In the genomic region with DNA sequence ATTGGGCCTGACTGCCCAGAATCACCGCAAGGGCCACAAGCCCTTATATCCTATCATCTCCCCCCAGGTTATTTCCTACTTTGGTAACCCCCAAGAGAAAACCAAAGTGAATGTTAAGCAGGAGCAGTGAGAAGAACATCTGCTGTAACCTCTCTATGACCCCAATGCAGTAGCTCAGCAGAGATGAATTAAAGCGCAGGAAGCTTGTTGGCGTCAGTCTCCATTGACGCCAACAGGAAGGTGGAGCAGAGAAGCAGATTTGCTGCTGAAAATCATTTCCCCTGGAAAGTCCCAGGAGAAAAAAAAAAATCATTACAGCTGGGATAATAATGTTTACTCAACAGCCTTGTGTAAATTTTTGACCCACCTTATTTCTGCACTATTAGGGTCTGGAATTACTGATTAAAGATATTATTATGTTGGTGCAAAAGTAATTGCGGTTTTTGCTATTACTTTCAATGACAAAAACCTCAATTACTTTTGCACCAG, we compare ENCODE assay signal across 8 cellular contexts. TPM values are rescaled to one million over a fixed set of nuclear protein-coding genes. Genes with fewer than 3 reads are reported as not detected.
DNase-seq lines count a peak whose midpoint lies in the region; ATAC-seq, FAIRE-seq and TF ChIP-seq lines count a peak whose summit lies in the region.

No MANE protein-coding gene starts in this region.

- peak; percentile 23 for FAIRE-seq in kidney (lab: Jason Lieb, UNC)

- no peaks in the 10 kb centered on the region for H3K9me2 ChIP-seq in GM23248 (ENCODE audit: insufficient read depth)

- peak; percentile 68 for ATAC-seq in GM18505 (IDR thresholded peaks at IDR 0.05; ENCODE audit: unreplicated experiment)

- H4K20me1 ChIP-seq in GM23248 (ENCODE audit: insufficient read depth) = no peaks in the 10 kb centered on the region

- no peaks in the 10 kb centered on the region for H3F3A ChIP-seq in GM23248 (ENCODE audit: insufficient read depth)

- H3K9ac ChIP-seq in GM23248 (no peak overlapping the region), kidney (ENCODE audit: low read length in 2 of 2) (no peak overlapping the region)

- 0 out of 2 replicates have a peak, but pooled peaks cover 10% of the 10 kb centered on the region for H3K27me3 ChIP-seq in GM23248 (replicated peaks; ENCODE audit: insufficient read depth)

- DNase-seq in GM23248 (peak; percentile 66), SHP77 treated with DMSO at 0.1 percent for 48 hours (lab: John Stamatoyannopoulos, UW) (peak; percentile 25), kidney (no peak), CD1c-positive myeloid dendritic cell (ENCODE audit: extremely low spot score) (no peak), C1 segment of cervical spinal cord (lab: John Stamatoyannopoulos, UW) (no peak), hepatic stellate cell (ENCODE audit: low spot score) (no peak), substantia nigra (lab: John Stamatoyannopoulos, UW) (no peak)

- no peak overlapping the region for H3K27ac ChIP-seq in GM23248
- H3K27ac ChIP-seq in kidney (ENCODE audit: low read depth in 2 of 2, low read length in 2 of 2) = peak overlapping the region in 1 of 2 donors; percentile 5
- H3K27ac ChIP-seq in substantia nigra (ENCODE audit: low read depth, low read length, poor library complexity, severe bottlenecking) = no peak overlapping the region

- 21 to 22% methylated on average over 5 of the region's 5 CpGs for WGBS in GM23248 (ENCODE audit: low coverage in 1 of 2, low lambda C conversion rate in 2 of 2, missing lambda C conversion rate in 2 of 2), 2 experiments

- H3K36me3 ChIP-seq in GM23248 (ENCODE audit: low read depth) (no peaks in the 10 kb centered on the region), kidney (ENCODE audit: control insufficient read depth in 1 of 2, insufficient read depth in 2 of 2, low read length in 2 of 2) (no peaks in the 10 kb centered on the region)

- H3K4me3 ChIP-seq in GM23248 (no peak overlapping the region), kidney (ENCODE audit: low read length in 2 of 2) (no peak overlapping the region)

- H3K79me2 ChIP-seq in GM23248 (ENCODE audit: insufficient read depth) = no peaks in the 10 kb centered on the region

- intact Hi-C loops in kidney (cut with DNase I) = loop anchor here (5.0 kb wide), 1 partner anchor 102 kb away; no protein-coding TSS in a partner anchor

- H3K4me2 ChIP-seq in GM23248 (ENCODE audit: unreplicated experiment) = peak overlapping the region; percentile 27

- H2AFZ ChIP-seq in GM23248 = no peak overlapping the region

- in situ Hi-C loops in GM23248 (cut with MboI) = loop anchor here (5.0 kb wide), 1 partner anchor 97 kb away; no protein-coding TSS in a partner anchor

- no peak for TF ChIP-seq CTCF in kidney (IDR thresholded peaks at IDR 0.05; ENCODE audit: borderline replicate concordance, extremely low read depth, insufficient read depth)

- H3K4me1 ChIP-seq in GM23248 (ENCODE audit: insufficient read depth) (peaks cover 5% of the 10 kb centered on the region; the same call in 1 of the 2 replicates), kidney (ENCODE audit: control insufficient read depth in 1 of 2, insufficient read depth in 1 of 2, low read depth in 1 of 2, low read length in 2 of 2) (peaks cover 0 to 3% of the 10 kb centered on the region in 2 donors)

- H3K9me3 ChIP-seq in GM23248 (ENCODE audit: low read depth) (no peaks in the 10 kb centered on the region), kidney (ENCODE audit: control insufficient read depth in 1 of 2, low read length in 2 of 2) (peaks cover 0 to 8% of the 10 kb centered on the region in 2 donors)

- TF ChIP-seq POLR2A in GM18505 (IDR thresholded peaks at IDR 0.05; ENCODE audit: borderline replicate concordance, extremely low read depth, insufficient read depth, insufficient read length) = no peak

RNA-seq across cellular contexts. Expression of a gene that starts 33.2 kb away (rescaled TPM):
- total RNA-seq in GM23248 (2014; rRNA removed; shearing (Covaris generic)) = not detected in 2 replicates
- not detected in 2 replicates for polyA plus RNA-seq in GM23248 (2016; fragmentation: Nextera tagmentation; extraction: Ambion mirVana)
- total RNA-seq in kidney = not detected
- not detected for polyA plus RNA-seq in kidney (ENCODE audit: insufficient read depth, low read depth, low replicate concordance)

Comparison
In these comparisons a context has a peak if more than half of its experiments do, and no peak if none do; other contexts are left out.
1. DNase-seq: peak in GM23248 (single experiment) and SHP77 treated with DMSO at 0.1 percent for 48 hours (single experiment); none in kidney (single experiment), CD1c-positive myeloid dendritic cell (single experiment), C1 segment of cervical spinal cord (0 of 14), hepatic stellate cell (single experiment) and substantia nigra (0 of 49).